Comparison of ENCODE assay signal across 1 cellular context in genomic region chr1:2541619-2542246, GRCh38.
A peak's percentile ranks its signal among the peaks of the same experiment; 100 is the strongest.
TF ChIP-seq lines count a peak whose summit lies in the region.

No MANE protein-coding gene starts in this region.

TF ChIP-seq in HEK293, 187 proteins besides CTCF, POLR2A, EP300 and RAD21 (continued from another document):
- TF ChIP-seq, protein P1, sequence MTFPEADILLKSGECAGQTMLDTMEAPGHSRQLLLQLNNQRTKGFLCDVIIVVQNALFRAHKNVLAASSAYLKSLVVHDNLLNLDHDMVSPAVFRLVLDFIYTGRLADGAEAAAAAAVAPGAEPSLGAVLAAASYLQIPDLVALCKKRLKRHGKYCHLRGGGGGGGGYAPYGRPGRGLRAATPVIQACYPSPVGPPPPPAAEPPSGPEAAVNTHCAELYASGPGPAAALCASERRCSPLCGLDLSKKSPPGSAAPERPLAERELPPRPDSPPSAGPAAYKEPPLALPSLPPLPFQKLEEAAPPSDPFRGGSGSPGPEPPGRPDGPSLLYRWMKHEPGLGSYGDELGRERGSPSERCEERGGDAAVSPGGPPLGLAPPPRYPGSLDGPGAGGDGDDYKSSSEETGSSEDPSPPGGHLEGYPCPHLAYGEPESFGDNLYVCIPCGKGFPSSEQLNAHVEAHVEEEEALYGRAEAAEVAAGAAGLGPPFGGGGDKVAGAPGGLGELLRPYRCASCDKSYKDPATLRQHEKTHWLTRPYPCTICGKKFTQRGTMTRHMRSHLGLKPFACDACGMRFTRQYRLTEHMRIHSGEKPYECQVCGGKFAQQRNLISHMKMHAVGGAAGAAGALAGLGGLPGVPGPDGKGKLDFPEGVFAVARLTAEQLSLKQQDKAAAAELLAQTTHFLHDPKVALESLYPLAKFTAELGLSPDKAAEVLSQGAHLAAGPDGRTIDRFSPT (tag by site-specific recombination; IDR thresholded peaks at IDR 0.05) = peak; percentile 34; the same call in 1 of the 2 replicates
- peak; percentile 50 for TF ChIP-seq ZNF423 (tag by site-specific recombination; IDR thresholded peaks at IDR 0.05)
- TF ChIP-seq ZNF146 (tag by site-specific recombination; IDR thresholded peaks at IDR 0.05) = 0 out of 2 replicates have a peak, but pooled peaks have one; percentile 16
- TF ChIP-seq, protein P2, sequence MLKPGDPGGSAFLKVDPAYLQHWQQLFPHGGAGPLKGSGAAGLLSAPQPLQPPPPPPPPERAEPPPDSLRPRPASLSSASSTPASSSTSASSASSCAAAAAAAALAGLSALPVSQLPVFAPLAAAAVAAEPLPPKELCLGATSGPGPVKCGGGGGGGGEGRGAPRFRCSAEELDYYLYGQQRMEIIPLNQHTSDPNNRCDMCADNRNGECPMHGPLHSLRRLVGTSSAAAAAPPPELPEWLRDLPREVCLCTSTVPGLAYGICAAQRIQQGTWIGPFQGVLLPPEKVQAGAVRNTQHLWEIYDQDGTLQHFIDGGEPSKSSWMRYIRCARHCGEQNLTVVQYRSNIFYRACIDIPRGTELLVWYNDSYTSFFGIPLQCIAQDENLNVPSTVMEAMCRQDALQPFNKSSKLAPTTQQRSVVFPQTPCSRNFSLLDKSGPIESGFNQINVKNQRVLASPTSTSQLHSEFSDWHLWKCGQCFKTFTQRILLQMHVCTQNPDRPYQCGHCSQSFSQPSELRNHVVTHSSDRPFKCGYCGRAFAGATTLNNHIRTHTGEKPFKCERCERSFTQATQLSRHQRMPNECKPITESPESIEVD (tag by site-specific recombination; IDR thresholded peaks at IDR 0.05) = peak; percentile 87; the same call in 1 of the 2 replicates
- no peak for TF ChIP-seq ZNF214 (tag by site-specific recombination; IDR thresholded peaks at IDR 0.05; ENCODE audit: borderline replicate concordance)
- TF ChIP-seq EGR2 (tag by site-specific recombination; IDR thresholded peaks at IDR 0.05; ENCODE audit: low read depth) = 0 out of 2 replicates have a peak, but pooled peaks have one; percentile 8
- TF ChIP-seq ZNF629 (tag by site-specific recombination; IDR thresholded peaks at IDR 0.05) = 0 out of 2 replicates have a peak, but pooled peaks have one; percentile 15
- TF ChIP-seq ZNF624 (tag by site-specific recombination; IDR thresholded peaks at IDR 0.05) = 0 out of 2 replicates have a peak, but pooled peaks have one; percentile 18
- peak; percentile 30; the same call in 1 of the 2 replicates for TF ChIP-seq PATZ1 (tag by site-specific recombination; IDR thresholded peaks at IDR 0.05)
- peak; percentile 83 for TF ChIP-seq OSR2 (tag by site-specific recombination; IDR thresholded peaks at IDR 0.05)
- no peak for TF ChIP-seq ZNF501 (tag by site-specific recombination; IDR thresholded peaks at IDR 0.05)
- peak; percentile 51 for TF ChIP-seq GLIS2 (tag by site-specific recombination; IDR thresholded peaks at IDR 0.05)
- TF ChIP-seq SP7 (tag by site-specific recombination; IDR thresholded peaks at IDR 0.05) = peak; percentile 23
- TF ChIP-seq GLIS1 (tag by site-specific recombination; IDR thresholded peaks at IDR 0.05) = peak; percentile 91
- TF ChIP-seq ZNF2 (tag by site-specific recombination; IDR thresholded peaks at IDR 0.05) = 0 out of 2 replicates have a peak, but pooled peaks have one; percentile 19
- TF ChIP-seq ZNF341 (tag by site-specific recombination; IDR thresholded peaks at IDR 0.05; ENCODE audit: low read depth) = no peak
- TF ChIP-seq, protein P3, sequence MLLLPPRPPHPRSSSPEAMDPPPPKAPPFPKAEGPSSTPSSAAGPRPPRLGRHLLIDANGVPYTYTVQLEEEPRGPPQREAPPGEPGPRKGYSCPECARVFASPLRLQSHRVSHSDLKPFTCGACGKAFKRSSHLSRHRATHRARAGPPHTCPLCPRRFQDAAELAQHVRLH (tag by site-specific recombination; IDR thresholded peaks at IDR 0.05) = peak; percentile 70
- no peak for TF ChIP-seq ZNF776 (tag by site-specific recombination; IDR thresholded peaks at IDR 0.05; ENCODE audit: borderline replicate concordance)
- TF ChIP-seq ZIC2 (tag by site-specific recombination; IDR thresholded peaks at IDR 0.05) = peak; percentile 99
- TF ChIP-seq ZNF518A (tag by site-specific recombination; conservative IDR thresholded peaks at IDR 0.05; ENCODE audit: low read depth) = no peak
- peak; percentile 67 for TF ChIP-seq ZFHX2 (tag by site-specific recombination; conservative IDR thresholded peaks at IDR 0.05)
- TF ChIP-seq ZNF623 (tag by site-specific recombination; IDR thresholded peaks at IDR 0.05) = peak; percentile 22; the same call in 1 of the 2 replicates
- TF ChIP-seq YY1 (tag by site-specific recombination; IDR thresholded peaks at IDR 0.05) = 0 out of 2 replicates have a peak, but pooled peaks have one; percentile 34
- no peak for TF ChIP-seq ZNF223 (tag by site-specific recombination; IDR thresholded peaks at IDR 0.05)
- TF ChIP-seq TRIM28 (IDR thresholded peaks at IDR 0.05; ENCODE audit: borderline replicate concordance, low read length) = peak; percentile 44; the same call in 1 of the 2 replicates
